Comparison of ENCODE assay signal across 17 cellular contexts in the genomic region with DNA sequence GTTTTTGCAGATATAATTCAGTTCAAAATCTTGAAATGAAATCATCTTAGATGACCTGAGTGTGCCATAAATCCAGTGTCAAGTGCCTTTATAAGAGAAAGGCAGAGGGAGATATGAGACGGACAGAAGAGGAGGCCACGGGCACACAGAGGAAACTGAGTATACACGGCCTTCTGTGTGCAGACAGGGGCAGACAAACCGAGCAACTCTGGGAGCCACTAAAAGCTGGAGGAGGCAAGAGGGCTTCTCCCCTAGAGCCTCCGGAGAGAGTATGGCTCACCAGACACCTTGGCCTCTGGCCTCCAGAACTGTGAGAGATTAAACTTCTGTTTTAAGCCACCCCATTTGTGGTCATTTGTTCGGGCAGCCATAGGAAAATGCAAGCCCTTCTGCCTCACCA. TPM values are rescaled to one million over a fixed set of nuclear protein-coding genes. Genes with fewer than 3 reads are reported as not detected.
DNase-seq lines count a peak whose midpoint lies in the region; ATAC-seq and TF ChIP-seq lines count a peak whose summit lies in the region.
"Had no signal": no experiment of that assay in that cellular context is flagged by ENCODE, and none has a peak within 500 bp of the region (broad histone marks: within the 10 kb centered on the region; RNA-seq: fewer than 3 reads in every experiment).

No MANE protein-coding gene starts in this region.

- no peak for ATAC-seq in Right ventricle myocardium superior (ENCODE audit: poor library complexity)
- ATAC-seq in HG02938 (IDR thresholded peaks at IDR 0.05; ENCODE audit: unreplicated experiment), result no peak

- H3K36me3 ChIP-seq in muscle layer of duodenum (ENCODE audit: control insufficient read depth in 1 of 2, insufficient read depth in 2 of 2, low read length in 2 of 2), result no peaks in the 10 kb centered on the region
- no peaks in the 10 kb centered on the region for H3K36me3 ChIP-seq in transverse colon
- H3K36me3 ChIP-seq: ascending aorta had no signal

- intact Hi-C loops in cardiac septum (cut with DNase I), result no loop called here
- intact Hi-C loops in Right ventricle myocardium superior (cut with DNase I), result no loop called here
- intact Hi-C loops in dorsolateral prefrontal cortex (cut with DNase I), result no loop called here
- intact Hi-C loops in transverse colon (cut with DNase I; ENCODE audit: low total_unique reads), result no loop called here

- whole genome bisulfite sequencing in transverse colon (ENCODE audit: low coverage in 1 of 2), 2 donors, result 69 to 71% methylated on average over 2 to 6 of the region's 6 CpGs

- no peak for TF ChIP-seq POLR2A in transverse colon (IDR thresholded peaks at IDR 0.05)

- DNase-seq in cardiac septum (ENCODE audit: low spot score) (peak; percentile 57), Right ventricle myocardium superior (no peak), dorsolateral prefrontal cortex (peak in 1 of 10 donors; percentile 20), transverse colon (no peak), DMS79 treated with DMSO at 0.1 percent for 48 hours (lab: John Stamatoyannopoulos, UW) (no peak)
- no peak for DNase-seq in stimulated activated CD4-positive, alpha-beta T cell treated with anti-CD3 and anti-CD28 coated beads, Interleukin-15, amount 100 ng/mL, for 24 hours
- DNase-seq: ACHN; activated effector memory CD4-positive, alpha-beta T cell treated with anti-CD3 and anti-CD28 coated beads, Interleukin-2, amount 50 U/mL, for 16 hours; NCI-H2081; NCI-H69; stimulated activated naive CD4-positive, alpha-beta T cell had no signal

- H3K27ac ChIP-seq in dorsolateral prefrontal cortex, result peak overlapping the region in 48 of 59 donors; percentile 18 to 89 (median 78)
- peak overlapping the region; percentile 84 for H3K27ac ChIP-seq in muscle layer of duodenum (ENCODE audit: low read length)
- peak overlapping the region; percentile 73 to 81 (median 77) for H3K27ac ChIP-seq in transverse colon
- H3K27ac ChIP-seq: epithelial cell of prostate, VCaP had no signal

- H3K27me3 ChIP-seq in dorsolateral prefrontal cortex, result no peaks in the 10 kb centered on the region
- H3K27me3 ChIP-seq in muscle layer of duodenum (ENCODE audit: low read depth, low read length), result no peaks in the 10 kb centered on the region
- H3K27me3 ChIP-seq in transverse colon, result no peaks in the 10 kb centered on the region
- H3K27me3 ChIP-seq: ascending aorta had no signal

- TF ChIP-seq CTCF in dorsolateral prefrontal cortex (IDR thresholded peaks at IDR 0.05 in 54 of 56, conservative IDR thresholded peaks at IDR 0.05 in 2 of 56; ENCODE audit: low read depth in 1 of 56, partially characterized antibody in 56 of 56) (no peak), transverse colon (IDR thresholded peaks at IDR 0.05) (no peak)

- no peaks in the 10 kb centered on the region for H3K9me3 ChIP-seq in muscle layer of duodenum (ENCODE audit: control insufficient read depth in 1 of 2, low read length in 2 of 2)
- no peaks in the 10 kb centered on the region for H3K9me3 ChIP-seq in transverse colon
- H3K9me3 ChIP-seq: ascending aorta had no signal

- TF ChIP-seq EP300 in transverse colon (IDR thresholded peaks at IDR 0.05; ENCODE audit: low read depth), result no peak

- H3K4me1 ChIP-seq in muscle layer of duodenum (ENCODE audit: control insufficient read depth in 1 of 2, insufficient read depth in 2 of 2, low read length in 2 of 2) (peaks cover 26 to 72% of the 10 kb centered on the region in 2 donors), transverse colon (peaks cover 45 to 67% (median 60%) of the 10 kb centered on the region in 4 donors)
- H3K4me1 ChIP-seq: ascending aorta had no signal

- in situ Hi-C loops in transverse colon (cut with MboI; ENCODE audit: low pct_ligation_motif_present in 1 of 4, low pct_unique_long_range_greater_than_20kb in 1 of 4, low sequenced_read_pairs in 3 of 4), result no loop called here

- H3K4me3 ChIP-seq in dorsolateral prefrontal cortex, result no peak overlapping the region
- no peak overlapping the region for H3K4me3 ChIP-seq in muscle layer of duodenum (ENCODE audit: low read depth in 1 of 2, low read length in 2 of 2)
- no peak overlapping the region for H3K4me3 ChIP-seq in transverse colon
- H3K4me3 ChIP-seq: ascending aorta, coronary artery had no signal

RNA-seq across cellular contexts. Expression of a gene that starts 12.6 kb away (rescaled TPM):
- total RNA-seq in cardiac septum (6.9 TPM), Right ventricle myocardium superior (9.5 TPM), dorsolateral prefrontal cortex (100 to 1,000 TPM in 10 of 120 experiments, 10 to 100 TPM in 109, 1 to 10 TPM in 1; 8.7 to 188 (median 44.2) TPM), transverse colon (100 to 1,000 TPM in 3 of 4 donors, 10 to 100 TPM in 1; 97.7 to 152 (median 148) TPM)

RNA-seq across cellular contexts. Expression of a gene that starts 47.2 kb away (rescaled TPM):
- 0.13 TPM for total RNA-seq in cardiac septum
- 0.24 TPM for total RNA-seq in Right ventricle myocardium superior
- total RNA-seq in dorsolateral prefrontal cortex, result 1 to 10 TPM in 27 of 120 experiments, under 1 TPM in 86, not detected in 7; 0.20 to 2.4 (median 0.75) TPM
- 100 to 1,000 TPM in 2 of 4 donors, 10 to 100 TPM in 2; 18.9 to 241 (median 78.9) TPM for total RNA-seq in transverse colon
- total RNA-seq: ascending aorta had no signal

Comparison
In these comparisons a context has a peak if more than half of its experiments do, and no peak if none do; other contexts are left out.
1. RNA of a gene that starts 47.2 kb away (total RNA-seq): 18.9 to 241 TPM in transverse colon; 0.20 to 2.4 TPM in dorsolateral prefrontal cortex, 0.24 TPM in Right ventricle myocardium superior (single experiment) and 0.13 TPM in cardiac septum (single experiment); every median in the first group is over 4 times any median in the second.
2. Peak in every context shown above with its lines, with median percentiles within 50 percentile points of each other: H3K27ac ChIP-seq.